ENCODE assay signal across 9 cellular contexts in the genomic region with DNA sequence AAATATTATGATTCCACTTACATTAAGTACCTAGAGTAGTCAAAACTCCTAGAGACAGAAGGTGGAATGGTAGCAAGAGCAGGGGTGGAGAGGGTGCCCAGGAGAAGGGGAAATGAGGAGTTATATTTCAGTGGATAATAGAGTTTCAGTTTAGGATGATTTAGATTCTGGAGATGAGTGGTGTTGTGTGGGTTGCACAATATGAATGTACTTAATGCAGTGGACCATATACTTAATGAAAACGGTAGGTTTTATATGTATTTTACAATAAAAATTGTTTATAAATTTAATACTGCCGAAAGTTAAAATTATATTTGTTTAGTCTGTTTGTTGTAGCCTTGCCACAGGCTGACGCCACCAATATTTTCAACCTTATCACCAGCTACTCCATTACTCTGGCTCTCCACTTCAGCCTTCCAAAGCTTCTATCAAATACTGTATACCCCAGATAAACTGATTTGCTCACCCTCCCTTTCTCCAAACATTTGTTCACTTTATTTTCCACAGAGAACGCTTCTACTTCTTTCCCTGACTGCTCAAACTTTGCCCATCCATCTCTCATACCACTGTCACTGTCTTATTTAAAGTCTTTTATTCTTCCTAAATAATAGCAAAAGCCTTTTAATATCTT. TPM values are rescaled to one million over a fixed set of nuclear protein-coding genes. Genes with fewer than 3 reads are reported as not detected.
DNase-seq lines count a peak whose midpoint lies in the region; ATAC-seq and TF ChIP-seq lines count a peak whose summit lies in the region.
"Had no signal": no experiment of that assay in that cellular context is flagged by ENCODE, and none has a peak within 500 bp of the region (broad histone marks: within the 10 kb centered on the region; RNA-seq: fewer than 3 reads in every experiment).

No MANE protein-coding gene starts in this region.

- H3K4me3 ChIP-seq in CD8-positive, alpha-beta T cell (ENCODE audit: low read depth, low read length) = no peak overlapping the region
- H3K4me3 ChIP-seq in HAP-1 = peak overlapping the region; percentile 82
- peak overlapping the region in 1 of 2 experiments; percentile 96 for H3K4me3 ChIP-seq in mesenchymal stem cell (ENCODE audit: insufficient read depth in 1 of 2, low read depth in 1 of 2, low read length in 2 of 2)

- peak overlapping the region; percentile 96 for H3K4me3 Mint-ChIP-seq in CD8-positive, alpha-beta T cell
- H3K4me3 Mint-ChIP-seq in activated B cell treated with CpG ODN at 0.5 μM for 24 hours = peak overlapping the region; percentile 17

- no peak overlapping the region for H3K14ac ChIP-seq in mesenchymal stem cell (ENCODE audit: low read length in 2 of 2)

- H2AK5ac ChIP-seq in mesenchymal stem cell (ENCODE audit: low read length, severe bottlenecking) = no peak overlapping the region

- in situ Hi-C loops in HAP-1 (cut with MboI; ENCODE audit: low sequenced_read_pairs) = no loop called here

- H4K91ac ChIP-seq in mesenchymal stem cell (ENCODE audit: low read length) = no peak overlapping the region

- H2BK5ac ChIP-seq in mesenchymal stem cell (ENCODE audit: low read depth, low read length, poor library complexity, severe bottlenecking) = no peak overlapping the region

- no peak overlapping the region for H2BK12ac ChIP-seq in mesenchymal stem cell (ENCODE audit: low read length in 2 of 2)

- H3K4me1 Mint-ChIP-seq in CD8-positive, alpha-beta T cell (ENCODE audit: low read depth) = peaks cover 22% of the 10 kb centered on the region
- peaks cover 15% of the 10 kb centered on the region for H3K4me1 Mint-ChIP-seq in activated B cell treated with CpG ODN at 0.5 μM for 24 hours

- no peak overlapping the region for H2BK120ac ChIP-seq in mesenchymal stem cell (ENCODE audit: low read depth, low read length)

- CTCF ChIA-PET in CD8-positive, alpha-beta T cell (lab: Charles Lee) = interaction anchor here (0.7 to 6.3 kb wide), 3 partner anchors 15 to 21 kb away, joined by 4 to 53 read pairs (median 5); no protein-coding TSS in a partner anchor
- CTCF ChIA-PET in activated B cell treated with CpG ODN at 0.5 μM for 24 hours (lab: Charles Lee) = no interaction called here

- H3K79me1 ChIP-seq in mesenchymal stem cell (replicated peaks; ENCODE audit: low read length, poor library complexity, severe bottlenecking) = peaks cover 9% of the 10 kb centered on the region

- WGBS in mesenchymal stem cell = 97% methylated on average over 4 of the region's 4 CpGs

- H3K27me3 ChIP-seq in CD8-positive, alpha-beta T cell (ENCODE audit: insufficient read depth, low read length) = no peaks in the 10 kb centered on the region
- no peaks in the 10 kb centered on the region for H3K27me3 ChIP-seq in HAP-1 (ENCODE audit: low read depth)
- H3K27me3 ChIP-seq in mesenchymal stem cell (ENCODE audit: control insufficient read depth in 1 of 2, insufficient read depth in 1 of 2, low read length in 2 of 2) = no peaks in the 10 kb centered on the region

- ATAC-seq in CD8-positive, alpha-beta T cell = no peak
- ATAC-seq in activated B cell treated with CpG ODN at 0.5 μM for 24 hours (ENCODE audit: low read depth) = no peak
- ATAC-seq in GM21528 (IDR thresholded peaks at IDR 0.05; ENCODE audit: low FRiP score, unreplicated experiment) = no peak

- no peak overlapping the region for H3K4ac ChIP-seq in mesenchymal stem cell (ENCODE audit: low read depth in 1 of 2, low read length in 2 of 2)

- no peaks in the 10 kb centered on the region for H3K9me3 ChIP-seq in CD8-positive, alpha-beta T cell (ENCODE audit: low read length)
- H3K9me3 ChIP-seq in HAP-1 = no peaks in the 10 kb centered on the region
- H3K9me3 ChIP-seq in mesenchymal stem cell (ENCODE audit: control insufficient read depth, low read length) = no peaks in the 10 kb centered on the region

- H2AFZ ChIP-seq in mesenchymal stem cell (ENCODE audit: low read depth, low read length) = no peak overlapping the region

- H4K8ac ChIP-seq in mesenchymal stem cell (ENCODE audit: low read length) = no peak overlapping the region

- no peaks in the 10 kb centered on the region for H3K36me3 ChIP-seq in CD8-positive, alpha-beta T cell (ENCODE audit: insufficient read depth, low read length)
- H3K36me3 ChIP-seq in HAP-1 (replicated peaks) (0 out of 2 replicates have a peak, but pooled peaks cover 3% of the 10 kb centered on the region), mesenchymal stem cell (ENCODE audit: control insufficient read depth in 1 of 2, insufficient read depth in 2 of 2, low read depth in 1 of 2, low read length in 2 of 2) (no peaks in the 10 kb centered on the region)

- DNase-seq in CD8-positive, alpha-beta T cell = no peak
- DNase-seq in HAP-1 (ENCODE audit: low spot score in 2 of 2) (no peak), activated B cell treated with CpG ODN at 0.5 μM for 24 hours (no peak), mesenchymal stem cell (no peak), NCI-H2081 treated with DMSO at 0.1 percent for 48 hours (lab: John Stamatoyannopoulos, UW) (no peak)
- DNase-seq in stimulated activated CD4-positive, alpha-beta T cell treated with anti-CD3 and anti-CD28 coated beads, Interleukin-2, amount 100 ng/mL, for 24 hours = no peak
- DNase-seq in NK-92 treated with Interleukin-12 subunit alpha and Interleukin-12 subunit beta, amount 100 ng/mL, for 24 hours (lab: John Stamatoyannopoulos, UW) = no peak
- DNase-seq: NCI-H1436 treated with DMSO at 0.1 percent for 48 hours had no signal

- no peak overlapping the region for H2BK15ac ChIP-seq in mesenchymal stem cell (ENCODE audit: low read depth, poor library complexity, severe bottlenecking)

- no peak overlapping the region for H3K23ac ChIP-seq in mesenchymal stem cell (ENCODE audit: low read length in 2 of 2)

- peak overlapping the region; percentile 96 for H3K9ac ChIP-seq in mesenchymal stem cell (ENCODE audit: low read length)

- peaks cover 42% of the 10 kb centered on the region for H3K4me1 ChIP-seq in CD8-positive, alpha-beta T cell (ENCODE audit: insufficient read depth, low read length)
- peaks cover 25% of the 10 kb centered on the region for H3K4me1 ChIP-seq in HAP-1
- no peaks in the 10 kb centered on the region for H3K4me1 ChIP-seq in mesenchymal stem cell (ENCODE audit: control insufficient read depth, insufficient read depth, low read depth, low read length)

- no peaks in the 10 kb centered on the region for H3K27me3 Mint-ChIP-seq in CD8-positive, alpha-beta T cell (ENCODE audit: low read depth)
- H3K27me3 Mint-ChIP-seq in activated B cell treated with CpG ODN at 0.5 μM for 24 hours = no peaks in the 10 kb centered on the region

- no peak for TF ChIP-seq CTCF in CD8-positive, alpha-beta T cell (IDR thresholded peaks at IDR 0.05)
- no peak for TF ChIP-seq CTCF in activated B cell treated with CpG ODN at 0.5 μM for 24 hours (IDR thresholded peaks at IDR 0.05)

- intact Hi-C loops in CD8-positive, alpha-beta T cell (cut with DNase I, micrococcal nuclease) = loop anchor here (2.0 to 10.0 kb wide), 3 partner anchors 15 to 1713 kb away; a partner anchor contains a TSS
- intact Hi-C loops in activated B cell treated with CpG ODN at 0.5 μM for 24 hours (cut with micrococcal nuclease) = loop anchor here (2.0 to 10.0 kb wide), 5 partner anchors 73 to 1903 kb away; a partner anchor contains a TSS

- H3K27ac Mint-ChIP-seq in CD8-positive, alpha-beta T cell = peak overlapping the region; percentile 99
- peak overlapping the region; percentile 97 for H3K27ac Mint-ChIP-seq in activated B cell treated with CpG ODN at 0.5 μM for 24 hours

- POLR2A ChIA-PET in CD8-positive, alpha-beta T cell (lab: Charles Lee) = interaction anchor here (1.7 to 2.2 kb wide), 2 partner anchors 36 to 73 kb away, joined by 4 to 9 read pairs; a partner anchor contains a TSS
- POLR2A ChIA-PET in activated B cell treated with CpG ODN at 0.5 μM for 24 hours (lab: Charles Lee) = interaction anchor here (1.4 to 2.5 kb wide), 2 partner anchors 17 to 19 kb away, joined by 3 to 9 read pairs; no protein-coding TSS in a partner anchor

- H3K4me2 ChIP-seq in mesenchymal stem cell (ENCODE audit: low read length, poor library complexity, severe bottlenecking) = no peak overlapping the region

- no peaks in the 10 kb centered on the region for H3K9me3 Mint-ChIP-seq in CD8-positive, alpha-beta T cell
- H3K9me3 Mint-ChIP-seq in activated B cell treated with CpG ODN at 0.5 μM for 24 hours = no peaks in the 10 kb centered on the region

- H3K36me3 Mint-ChIP-seq in CD8-positive, alpha-beta T cell = peaks cover 8% of the 10 kb centered on the region
- H3K36me3 Mint-ChIP-seq in activated B cell treated with CpG ODN at 0.5 μM for 24 hours (ENCODE audit: low read depth) = peaks cover 7% of the 10 kb centered on the region

- H3K27ac ChIP-seq in CD8-positive, alpha-beta T cell (ENCODE audit: low read depth, low read length) = no peak overlapping the region
- H3K27ac ChIP-seq in mesenchymal stem cell (ENCODE audit: low read length, poor library complexity, severe bottlenecking) = no peak overlapping the region

- no peak overlapping the region for H3K18ac ChIP-seq in mesenchymal stem cell (ENCODE audit: low read depth in 1 of 2, low read length in 2 of 2)

RNA-seq across cellular contexts. Expression of a gene that starts 1.4 kb away (rescaled TPM):
- 10 to 100 TPM; 55.7 to 61.1 TPM for total RNA-seq in CD8-positive, alpha-beta T cell
- 73.5 and 92.9 TPM in 2 replicates for total RNA-seq in activated B cell treated with CpG ODN at 0.5 μM for 24 hours
- 19.8 TPM for polyA plus RNA-seq in mesenchymal stem cell (2013, experiment 1 of 2)
- 20.5 TPM for polyA plus RNA-seq in mesenchymal stem cell (2013, experiment 2 of 2)
